1 cellular context compared by ENCODE assay signal in the genomic region with DNA sequence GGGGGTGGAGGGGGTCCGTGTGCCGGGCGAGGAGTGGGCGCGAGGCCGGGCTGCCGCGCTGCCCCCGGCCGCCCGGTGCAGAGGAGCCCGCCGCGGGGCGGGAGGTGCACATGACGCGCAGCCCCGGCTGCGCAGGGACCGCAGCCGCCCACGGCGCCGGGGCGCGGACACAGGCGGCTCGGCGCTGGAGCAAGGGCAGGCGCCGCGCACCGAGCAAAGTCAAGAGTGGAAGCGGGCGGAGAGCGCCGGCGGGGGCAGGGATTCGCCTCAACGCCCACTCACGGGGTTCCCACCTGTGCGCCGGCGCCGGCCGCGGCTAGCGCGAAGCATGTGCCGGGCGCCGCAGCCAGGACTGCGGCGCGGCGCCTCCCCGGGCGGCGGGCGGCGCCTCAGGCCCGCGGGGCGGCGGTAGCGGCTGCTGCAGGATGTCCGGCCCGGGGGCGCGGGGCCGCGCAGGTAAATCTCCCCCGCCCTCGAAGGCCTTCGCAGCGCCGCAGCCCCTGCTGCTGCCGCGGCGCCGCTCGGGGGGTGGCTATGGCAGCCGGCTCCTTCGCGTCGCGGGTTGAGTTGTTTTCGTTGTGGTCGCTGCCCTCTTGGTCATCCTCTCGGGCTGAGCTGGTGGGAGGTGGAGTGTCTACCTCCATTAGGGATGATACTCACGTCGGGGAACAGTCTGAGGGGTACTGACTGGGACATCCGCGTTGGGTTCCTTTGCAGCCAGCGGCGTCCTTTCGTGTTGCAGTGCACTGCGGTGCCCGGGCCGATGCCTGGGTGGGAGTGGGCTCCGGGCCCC.
A peak's percentile ranks its signal among the peaks of the same experiment; 100 is the strongest.
TF ChIP-seq lines count a peak whose summit lies in the region.

No MANE protein-coding gene starts in this region.

TF ChIP-seq in GM12878, 131 proteins besides CTCF, POLR2A, EP300 and RAD21 (continued from another document):
- TF ChIP-seq, protein P1, sequence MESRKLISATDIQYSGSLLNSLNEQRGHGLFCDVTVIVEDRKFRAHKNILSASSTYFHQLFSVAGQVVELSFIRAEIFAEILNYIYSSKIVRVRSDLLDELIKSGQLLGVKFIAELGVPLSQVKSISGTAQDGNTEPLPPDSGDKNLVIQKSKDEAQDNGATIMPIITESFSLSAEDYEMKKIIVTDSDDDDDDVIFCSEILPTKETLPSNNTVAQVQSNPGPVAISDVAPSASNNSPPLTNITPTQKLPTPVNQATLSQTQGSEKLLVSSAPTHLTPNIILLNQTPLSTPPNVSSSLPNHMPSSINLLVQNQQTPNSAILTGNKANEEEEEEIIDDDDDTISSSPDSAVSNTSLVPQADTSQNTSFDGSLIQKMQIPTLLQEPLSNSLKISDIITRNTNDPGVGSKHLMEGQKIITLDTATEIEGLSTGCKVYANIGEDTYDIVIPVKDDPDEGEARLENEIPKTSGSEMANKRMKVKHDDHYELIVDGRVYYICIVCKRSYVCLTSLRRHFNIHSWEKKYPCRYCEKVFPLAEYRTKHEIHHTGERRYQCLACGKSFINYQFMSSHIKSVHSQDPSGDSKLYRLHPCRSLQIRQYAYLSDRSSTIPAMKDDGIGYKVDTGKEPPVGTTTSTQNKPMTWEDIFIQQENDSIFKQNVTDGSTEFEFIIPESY (IDR thresholded peaks at IDR 0.05): no peak
- TF ChIP-seq, protein P2, sequence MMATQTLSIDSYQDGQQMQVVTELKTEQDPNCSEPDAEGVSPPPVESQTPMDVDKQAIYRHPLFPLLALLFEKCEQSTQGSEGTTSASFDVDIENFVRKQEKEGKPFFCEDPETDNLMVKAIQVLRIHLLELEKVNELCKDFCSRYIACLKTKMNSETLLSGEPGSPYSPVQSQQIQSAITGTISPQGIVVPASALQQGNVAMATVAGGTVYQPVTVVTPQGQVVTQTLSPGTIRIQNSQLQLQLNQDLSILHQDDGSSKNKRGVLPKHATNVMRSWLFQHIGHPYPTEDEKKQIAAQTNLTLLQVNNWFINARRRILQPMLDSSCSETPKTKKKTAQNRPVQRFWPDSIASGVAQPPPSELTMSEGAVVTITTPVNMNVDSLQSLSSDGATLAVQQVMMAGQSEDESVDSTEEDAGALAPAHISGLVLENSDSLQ (IDR thresholded peaks at IDR 0.05): no peak
- TF ChIP-seq ZNF384 (IDR thresholded peaks at IDR 0.05; ENCODE audit: borderline replicate concordance, low read depth, low read length) (no peak), HDAC6 (IDR thresholded peaks at IDR 0.05; ENCODE audit: unreplicated experiment) (peak; percentile 79), CEBPB (IDR thresholded peaks at IDR 0.05; ENCODE audit: borderline replicate concordance in 1 of 2, low read depth in 2 of 2, low read length in 2 of 2) (no peak), CREM (IDR thresholded peaks at IDR 0.05; ENCODE audit: low read depth) (no peak), IKZF2 (IDR thresholded peaks at IDR 0.05) (no peak)
